ENCODE assay signal across 17 cellular contexts in the genomic region with DNA sequence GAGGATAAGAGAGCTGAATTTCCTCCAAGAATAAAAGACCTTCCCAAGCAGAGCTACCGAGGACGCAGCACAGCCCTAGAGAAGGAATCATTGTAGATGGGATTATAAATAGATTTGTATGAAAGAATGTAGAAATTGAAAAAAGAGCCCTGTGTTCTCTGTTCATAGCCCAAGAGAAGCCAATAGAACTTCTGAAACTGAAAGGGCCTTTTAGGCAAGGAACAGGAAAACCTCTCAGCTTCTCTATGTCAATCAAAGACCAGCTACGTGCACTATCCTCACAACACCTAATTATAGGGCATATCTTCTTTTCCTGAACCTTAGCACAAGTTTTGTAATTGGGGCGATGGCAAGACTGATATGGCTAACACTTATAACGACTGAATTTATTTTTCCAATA.
DNase-seq lines count a peak whose midpoint lies in the region; ATAC-seq and TF ChIP-seq lines count a peak whose summit lies in the region.
"Had no signal": no experiment of that assay in that cellular context is flagged by ENCODE, and none has a peak within 500 bp of the region (broad histone marks: within the 10 kb centered on the region; RNA-seq: fewer than 3 reads in every experiment).

No MANE protein-coding gene starts in this region.

- H3K9ac ChIP-seq in neural progenitor cell: no peak overlapping the region

- no peak overlapping the region for H3K4me3 ChIP-seq in neural progenitor cell
- H3K4me3 ChIP-seq: HAP-1, psoas muscle, thyroid gland had no signal

- no peaks in the 10 kb centered on the region for H3K79me2 ChIP-seq in neural progenitor cell (ENCODE audit: low read depth)

- H2AFZ ChIP-seq in neural progenitor cell (replicated peaks): no peak overlapping the region

- no peaks in the 10 kb centered on the region for H3K36me3 ChIP-seq in neural progenitor cell
- H3K36me3 ChIP-seq: HAP-1, thyroid gland had no signal

- no peaks in the 10 kb centered on the region for H3K4me1 ChIP-seq in neural progenitor cell
- H3K4me1 ChIP-seq: HAP-1, psoas muscle had no signal

- no peaks in the 10 kb centered on the region for H3K9me3 Mint-ChIP-seq in neural progenitor cell
- H3K9me3 Mint-ChIP-seq: activated CD8-positive, alpha-beta T cell treated with anti-CD3 and anti-CD28 coated beads for 36 hours; dendritic cell treated with granulocyte-macrophage colony-stimulating factor and Interleukin-4, amounts not matched to agents 40 ng/mL and 50 ng/mL, for 4 days had no signal

- H3K27ac Mint-ChIP-seq in neural progenitor cell: no peak overlapping the region
- H3K27ac Mint-ChIP-seq: activated CD8-positive, alpha-beta T cell treated with anti-CD3 and anti-CD28 coated beads for 36 hours; dendritic cell treated with granulocyte-macrophage colony-stimulating factor and Interleukin-4, amounts not matched to agents 40 ng/mL and 50 ng/mL, for 4 days had no signal

- no peaks in the 10 kb centered on the region for H3K36me3 Mint-ChIP-seq in neural progenitor cell

- H3K27me3 ChIP-seq in neural progenitor cell: no peaks in the 10 kb centered on the region
- H3K27me3 ChIP-seq: thyroid gland had no signal

- no peak overlapping the region for H3K4me3 Mint-ChIP-seq in neural progenitor cell
- H3K4me3 Mint-ChIP-seq: activated CD8-positive, alpha-beta T cell treated with anti-CD3 and anti-CD28 coated beads for 36 hours; dendritic cell treated with granulocyte-macrophage colony-stimulating factor and Interleukin-4, amounts not matched to agents 40 ng/mL and 50 ng/mL, for 4 days had no signal

- H3K27me3 Mint-ChIP-seq in neural progenitor cell (ENCODE audit: insufficient read depth, low read depth): no peaks in the 10 kb centered on the region
- H3K27me3 Mint-ChIP-seq: activated CD8-positive, alpha-beta T cell treated with anti-CD3 and anti-CD28 coated beads for 36 hours; dendritic cell treated with granulocyte-macrophage colony-stimulating factor and Interleukin-4, amounts not matched to agents 40 ng/mL and 50 ng/mL, for 4 days had no signal

- H3K4me2 ChIP-seq in neural progenitor cell: no peak overlapping the region

- no peak for TF ChIP-seq CTCF in neural progenitor cell (IDR thresholded peaks at IDR 0.05)

- intact Hi-C loops in Right ventricle myocardium superior (cut with DNase I): no loop called here

- no peak overlapping the region for H3K27ac ChIP-seq in neural progenitor cell
- H3K27ac ChIP-seq: psoas muscle, thyroid gland had no signal

- ATAC-seq in GM18502 (IDR thresholded peaks at IDR 0.05; ENCODE audit: poor library complexity, unreplicated experiment) (peak; percentile 77), GM21390 (IDR thresholded peaks at IDR 0.05; ENCODE audit: unreplicated experiment) (peak; percentile 86), HG03025 (IDR thresholded peaks at IDR 0.05; ENCODE audit: low FRiP score, unreplicated experiment) (peak; percentile 89), HG03039 (IDR thresholded peaks at IDR 0.05; ENCODE audit: unreplicated experiment) (no peak), Right ventricle myocardium superior (ENCODE audit: poor library complexity) (no peak)
- ATAC-seq: activated CD8-positive, alpha-beta T cell treated with anti-CD3 and anti-CD28 coated beads for 36 hours; esophagus mucosa; left cardiac atrium; psoas muscle had no signal

- no peaks in the 10 kb centered on the region for H3K4me1 Mint-ChIP-seq in neural progenitor cell

- DNase-seq in RPMI7951 (ENCODE audit: low read depth) (peak; percentile 32), neural progenitor cell (ENCODE audit: low spot score) (no peak), Right ventricle myocardium superior (no peak), NCI-H2029 treated with DMSO at 0.1 percent for 48 hours (lab: John Stamatoyannopoulos, UW) (no peak)
- DNase-seq: activated CD8-positive, alpha-beta T cell treated with anti-CD3 and anti-CD28 coated beads for 36 hours; anterior cingulate cortex; Kasumi-1; left cardiac atrium; psoas muscle; thyroid gland had no signal

- H3F3A ChIP-seq in neural progenitor cell (ENCODE audit: low read depth): no peaks in the 10 kb centered on the region

- H4K20me1 ChIP-seq in neural progenitor cell (ENCODE audit: low read depth): no peaks in the 10 kb centered on the region

- no peaks in the 10 kb centered on the region for H3K9me3 ChIP-seq in neural progenitor cell (ENCODE audit: low read depth)
- H3K9me3 ChIP-seq: HAP-1, psoas muscle, thyroid gland had no signal

Comparison
In these comparisons a context has a peak if more than half of its experiments do, and no peak if none do; other contexts are left out.
1. ATAC-seq: peak in GM18502 (single experiment), GM21390 (single experiment) and HG03025 (single experiment); none in HG03039 (single experiment) and Right ventricle myocardium superior (single experiment).